Comparison of ENCODE assay signal across 23 cellular contexts in genomic region chr15:63014578-63014977, GRCh38.
"Had no signal": no experiment of that assay in that cellular context is flagged by ENCODE, and none has a peak within 500 bp of the region (broad histone marks: within the 10 kb centered on the region; RNA-seq: fewer than 3 reads in every experiment).

No MANE protein-coding gene starts in this region.

- H3K27me3 Mint-ChIP-seq: activated CD4-positive, alpha-beta T cell treated with anti-CD3 and anti-CD28 coated beads, Interleukin-2, amount 10 ng/mL, durations not matched to agents 7 days and 5 days; activated naive CD8-positive, alpha-beta T cell; type B pancreatic cell had no signal

- H3K27ac Mint-ChIP-seq: activated CD4-positive, alpha-beta T cell treated with anti-CD3 and anti-CD28 coated beads, Interleukin-2, amount 10 ng/mL, durations not matched to agents 7 days and 5 days; activated CD8-positive, alpha-beta T cell treated with anti-CD3 and anti-CD28 coated beads, Interleukin-2, amount 10 ng/mL, durations not matched to agents 7 days and 5 days; activated naive CD8-positive, alpha-beta T cell; activated T-helper 2 cell treated with anti-CD3 and anti-CD28 coated beads, Interferon-gamma antibody, Interleukin-2, Interleukin-4, amounts not matched to agents 10 μg/mL and 5 μg/mL and 100 μg/mL, durations not matched to agents 14 hours and 24 hours and 36 hours; naive thymus-derived CD4-positive, alpha-beta T cell; stimulated activated memory B cell treated with anti-CD40 and anti-IgM and Interleukin-4, amounts not matched to agents 10 μg/mL and 1 μg/mL and 100 μg/mL, for 72 hours; type B pancreatic cell had no signal

- H3K9me3 Mint-ChIP-seq: activated CD4-positive, alpha-beta T cell treated with anti-CD3 and anti-CD28 coated beads, Interleukin-2, amount 10 ng/mL, durations not matched to agents 7 days and 5 days; activated T-helper 2 cell treated with anti-CD3 and anti-CD28 coated beads, Interferon-gamma antibody, Interleukin-2, Interleukin-4, amounts not matched to agents 10 μg/mL and 5 μg/mL and 100 μg/mL, durations not matched to agents 14 hours and 24 hours and 36 hours; stimulated activated memory B cell treated with anti-CD40 and anti-IgM and Interleukin-4, amounts not matched to agents 10 μg/mL and 1 μg/mL and 100 μg/mL, for 72 hours had no signal

- ATAC-seq: activated CD8-positive, alpha-beta T cell treated with anti-CD3 and anti-CD28 coated beads, Interleukin-2, amount 10 ng/mL, durations not matched to agents 7 days and 5 days; gastrocnemius medialis; left cardiac atrium; naive thymus-derived CD4-positive, alpha-beta T cell; pancreas; stimulated activated memory B cell treated with anti-CD40 and anti-IgM and Interleukin-4, amounts not matched to agents 10 μg/mL and 1 μg/mL and 100 μg/mL, for 72 hours had no signal

- DNase-seq: activated CD4-positive, alpha-beta T cell treated with anti-CD3 and anti-CD28 coated beads, Interleukin-2, amount 10 ng/mL, durations not matched to agents 7 days and 5 days; activated CD4-positive, CD25-positive, alpha-beta regulatory T cell treated with anti-CD3 and anti-CD28 coated beads, Interleukin-2, amount 50 U/mL, for 72 hours; activated CD8-positive, alpha-beta T cell treated with anti-CD3 and anti-CD28 coated beads, Interleukin-2, amount 10 ng/mL, durations not matched to agents 7 days and 5 days; activated naive CD4-positive, alpha-beta T cell; activated T-cell treated with anti-CD3 and anti-CD28 coated beads, Interleukin-2, amount 50 U/mL, for 1 hour; adrenal gland; gastrocnemius medialis; hippocampal formation; left cardiac atrium; mesendoderm; naive thymus-derived CD4-positive, alpha-beta T cell; pancreas; right cardiac atrium; stimulated activated CD4-positive, alpha-beta T cell treated with anti-CD3 and anti-CD28 coated beads, Interleukin-15, amount 100 ng/mL, for 24 hours; stomach; WERI-Rb-1 had no signal

- H3K27me3 ChIP-seq: adrenal gland, esophagus muscularis mucosa, gastrocnemius medialis, pancreas, stomach had no signal

- H3K36me3 Mint-ChIP-seq: activated naive CD8-positive, alpha-beta T cell; naive thymus-derived CD4-positive, alpha-beta T cell; stimulated activated memory B cell treated with anti-CD40 and anti-IgM and Interleukin-4, amounts not matched to agents 10 μg/mL and 1 μg/mL and 100 μg/mL, for 72 hours; type B pancreatic cell had no signal

- H3K36me3 ChIP-seq: adrenal gland, esophagus muscularis mucosa, gastrocnemius medialis, pancreas, stomach, WERI-Rb-1 had no signal

- H3K4me1 Mint-ChIP-seq: stimulated activated memory B cell treated with anti-CD40 and anti-IgM and Interleukin-4, amounts not matched to agents 10 μg/mL and 1 μg/mL and 100 μg/mL, for 72 hours had no signal

- H3K9me3 ChIP-seq: adrenal gland, esophagus muscularis mucosa, gastrocnemius medialis, pancreas, stomach had no signal

- H3K4me3 Mint-ChIP-seq: activated CD4-positive, alpha-beta T cell treated with anti-CD3 and anti-CD28 coated beads, Interleukin-2, amount 10 ng/mL, durations not matched to agents 7 days and 5 days; activated CD8-positive, alpha-beta T cell treated with anti-CD3 and anti-CD28 coated beads, Interleukin-2, amount 10 ng/mL, durations not matched to agents 7 days and 5 days; activated naive CD8-positive, alpha-beta T cell; naive thymus-derived CD4-positive, alpha-beta T cell; stimulated activated memory B cell treated with anti-CD40 and anti-IgM and Interleukin-4, amounts not matched to agents 10 μg/mL and 1 μg/mL and 100 μg/mL, for 72 hours; type B pancreatic cell had no signal

- H3K4me3 ChIP-seq: adrenal gland, coronary artery, esophagus muscularis mucosa, gastrocnemius medialis, pancreas, SK-N-MC, stomach had no signal

- H3K27ac ChIP-seq: SK-N-MC, WERI-Rb-1 had no signal
